ENCODE assay signal across 1 cellular context in genomic region chr6:30317913-30318589, GRCh38.
TF ChIP-seq lines count a peak whose summit lies in the region.

No MANE protein-coding gene starts in this region.

TF ChIP-seq in K562, 482 proteins besides CTCF, POLR2A, EP300 and RAD21:
- peak; percentile 52 for TF ChIP-seq C11orf30 (IDR thresholded peaks at IDR 0.05; ENCODE audit: low read depth)
- no peak for TF ChIP-seq ATF1 (CRISPR knock-in tag; IDR thresholded peaks at IDR 0.05)
- no peak for TF ChIP-seq ATF1 (tag; IDR thresholded peaks at IDR 0.05)
- no peak for TF ChIP-seq CBX1 (IDR thresholded peaks at IDR 0.05; ENCODE audit: low read depth)
- no peak for TF ChIP-seq HEY1 (CRISPR knock-in tag; IDR thresholded peaks at IDR 0.05; ENCODE audit: borderline replicate concordance)
- TF ChIP-seq POLR3G (IDR thresholded peaks at IDR 0.05; ENCODE audit: extremely low read depth, insufficient read length, insufficient replicate concordance), result no peak
- no peak for TF ChIP-seq SMARCA5 (IDR thresholded peaks at IDR 0.05)
- TF ChIP-seq MAFF (IDR thresholded peaks at IDR 0.05; ENCODE audit: low read length), result peak; percentile 24; the same call in 1 of the 2 replicates
- TF ChIP-seq GTF2E2 (tag; IDR thresholded peaks at IDR 0.05), result no peak
- TF ChIP-seq MBD1 (CRISPR knock-in tag; IDR thresholded peaks at IDR 0.05), result no peak
- TF ChIP-seq NCOA2 (IDR thresholded peaks at IDR 0.05; ENCODE audit: partially characterized antibody in 2 of 2), result no peak
- peak; percentile 69 for TF ChIP-seq ZNF316 (IDR thresholded peaks at IDR 0.05)
